In the genomic region with DNA sequence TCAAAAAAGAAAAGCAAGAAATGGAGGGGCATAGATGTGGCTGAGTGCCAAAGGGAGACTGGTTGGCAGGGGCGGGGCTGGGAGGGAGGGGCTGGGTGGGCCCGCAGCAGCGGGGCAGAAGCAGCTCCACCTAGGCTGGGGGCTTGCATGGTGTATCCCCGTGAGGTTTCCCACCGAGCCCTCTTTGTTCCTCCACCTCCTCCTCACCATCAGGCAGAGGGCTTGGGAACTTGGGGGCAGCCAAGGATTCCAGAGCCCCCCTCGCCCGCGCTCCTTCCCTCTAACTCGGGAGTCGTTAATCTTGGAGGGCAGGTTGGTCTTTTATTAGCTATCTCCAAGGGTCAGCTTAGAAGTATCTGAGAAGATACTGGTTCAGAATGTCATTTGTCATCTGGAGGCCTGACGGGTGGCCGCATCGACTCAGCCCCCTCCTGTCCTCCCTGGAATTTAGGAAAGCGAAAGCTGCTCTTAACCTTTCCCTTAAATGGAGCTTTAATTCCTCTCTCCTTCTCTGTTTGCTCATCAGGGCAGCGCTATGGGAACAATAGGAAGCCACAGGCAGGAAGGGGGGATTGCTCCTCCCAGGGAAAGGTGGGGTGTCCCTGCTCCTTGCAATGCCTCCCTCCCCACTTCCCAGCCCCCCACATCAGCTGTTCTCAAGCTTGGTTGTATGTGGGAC, we compare ENCODE assay signal across 19 cellular contexts.
A peak's percentile ranks its signal among the peaks of the same experiment; 100 is the strongest.
DNase-seq lines count a peak whose midpoint lies in the region; ATAC-seq and TF ChIP-seq lines count a peak whose summit lies in the region.
"Had no signal": no experiment of that assay in that cellular context is flagged by ENCODE, and none has a peak within 500 bp of the region (broad histone marks: within the 10 kb centered on the region; RNA-seq: fewer than 3 reads in every experiment).

No MANE protein-coding gene starts in this region.

- intact Hi-C loops in prostate gland (cut with DNase I): loop anchor here (10.0 kb wide), 1 partner anchor 440 kb away; no protein-coding TSS in a partner anchor
- intact Hi-C loops in activated T-helper 1 cell treated with anti-CD3 and anti-CD28 coated beads, Interleukin-12 subunit alpha, Interleukin-12 subunit beta, Interleukin-2, Interleukin-4 antibody, amounts not matched to agents 30 ng/mL and 10 ng/mL and 1 ng/mL, durations not matched to agents 14 hours and 24 hours and 36 hours (cut with micrococcal nuclease): no loop called here

- peak overlapping the region; percentile 7 for H3K4me3 ChIP-seq in iPS-18a (ENCODE audit: low read length)
- peak overlapping the region; percentile 7 to 9 for H3K4me3 ChIP-seq in prostate gland

- ATAC-seq in WTC11 (peak; percentile 64), HG02884 (IDR thresholded peaks at IDR 0.05; ENCODE audit: unreplicated experiment) (no peak)
- ATAC-seq: HCT116; left ventricle myocardium superior; naive thymus-derived CD4-positive, alpha-beta T cell had no signal

- peak overlapping the region; percentile 43 for H3K4me3 Mint-ChIP-seq in WTC11
- H3K4me3 Mint-ChIP-seq in activated T-helper 1 cell treated with anti-CD3 and anti-CD28 coated beads, Interleukin-12 subunit alpha, Interleukin-12 subunit beta, Interleukin-2, Interleukin-4 antibody, amounts not matched to agents 30 ng/mL and 10 ng/mL and 1 ng/mL, durations not matched to agents 14 hours and 24 hours and 36 hours: no peak overlapping the region
- no peak overlapping the region for H3K4me3 Mint-ChIP-seq in glutamatergic neuron (ENCODE audit: unreplicated experiment)
- H3K4me3 Mint-ChIP-seq: naive thymus-derived CD4-positive, alpha-beta T cell had no signal

- H3K9me3 Mint-ChIP-seq in WTC11 (peaks cover 6% of the 10 kb centered on the region), glutamatergic neuron (ENCODE audit: unreplicated experiment) (peaks cover 8% of the 10 kb centered on the region)
- H3K9me3 Mint-ChIP-seq in activated T-helper 1 cell treated with anti-CD3 and anti-CD28 coated beads, Interleukin-12 subunit alpha, Interleukin-12 subunit beta, Interleukin-2, Interleukin-4 antibody, amounts not matched to agents 30 ng/mL and 10 ng/mL and 1 ng/mL, durations not matched to agents 14 hours and 24 hours and 36 hours: peaks cover 5% of the 10 kb centered on the region

- no peak for TF ChIP-seq POLR2A in prostate gland (IDR thresholded peaks at IDR 0.05)

- H3K4me1 ChIP-seq in iPS-18a (ENCODE audit: control insufficient read depth, low read depth, low read length) (peaks cover 41% of the 10 kb centered on the region), prostate gland (replicated peaks) (no peaks in the 10 kb centered on the region)
- H3K4me1 ChIP-seq: tibial nerve had no signal

- no peaks in the 10 kb centered on the region for H3K36me3 ChIP-seq in iPS-18a (ENCODE audit: control insufficient read depth, low read depth, low read length)
- H3K36me3 ChIP-seq in prostate gland: no peaks in the 10 kb centered on the region
- H3K36me3 ChIP-seq: tibial nerve had no signal

- TF ChIP-seq CTCF in WTC11 (IDR thresholded peaks at IDR 0.05) (no peak), prostate gland (IDR thresholded peaks at IDR 0.05) (no peak), glutamatergic neuron (IDR thresholded peaks at IDR 0.05; ENCODE audit: partially characterized antibody, unreplicated experiment) (no peak)

- H3K27me3 Mint-ChIP-seq in WTC11 (ENCODE audit: low read depth) (no peaks in the 10 kb centered on the region), glutamatergic neuron (ENCODE audit: unreplicated experiment) (peaks cover 2% of the 10 kb centered on the region)
- peaks cover under 1% of the 10 kb centered on the region for H3K27me3 Mint-ChIP-seq in activated T-helper 1 cell treated with anti-CD3 and anti-CD28 coated beads, Interleukin-12 subunit alpha, Interleukin-12 subunit beta, Interleukin-2, Interleukin-4 antibody, amounts not matched to agents 30 ng/mL and 10 ng/mL and 1 ng/mL, durations not matched to agents 14 hours and 24 hours and 36 hours (ENCODE audit: insufficient read depth)

- 7% methylated on average over 15 of the region's 15 CpGs for WGBS in prostate gland

- H3K4me1 Mint-ChIP-seq in WTC11 (peaks cover 56% of the 10 kb centered on the region), glutamatergic neuron (ENCODE audit: low read depth, unreplicated experiment) (peaks cover 3% of the 10 kb centered on the region)
- H3K4me1 Mint-ChIP-seq in activated T-helper 1 cell treated with anti-CD3 and anti-CD28 coated beads, Interleukin-12 subunit alpha, Interleukin-12 subunit beta, Interleukin-2, Interleukin-4 antibody, amounts not matched to agents 30 ng/mL and 10 ng/mL and 1 ng/mL, durations not matched to agents 14 hours and 24 hours and 36 hours (ENCODE audit: low read depth): no peaks in the 10 kb centered on the region
- H3K4me1 Mint-ChIP-seq: naive thymus-derived CD4-positive, alpha-beta T cell had no signal

- peak overlapping the region; percentile 38 for H3K27ac ChIP-seq in iPS-18a (ENCODE audit: low read length)
- H3K27ac ChIP-seq in prostate gland: peak overlapping the region; percentile 4 to 17
- H3K27ac ChIP-seq: tibial nerve had no signal

- no peaks in the 10 kb centered on the region for H3K27me3 ChIP-seq in iPS-18a (ENCODE audit: control insufficient read depth, insufficient read depth, low read length)
- H3K27me3 ChIP-seq in prostate gland (replicated peaks; ENCODE audit: insufficient read depth): no peaks in the 10 kb centered on the region
- H3K27me3 ChIP-seq: tibial nerve had no signal

- H3K9ac ChIP-seq in iPS-18a (ENCODE audit: low read length): peak overlapping the region; percentile 20

- H3K9me3 ChIP-seq in iPS-18a (ENCODE audit: control insufficient read depth, low read depth, low read length) (no peaks in the 10 kb centered on the region), prostate gland (no peaks in the 10 kb centered on the region)

- CTCF ChIA-PET in WTC11 (lab: Charles Lee): interaction anchor here (0.8 to 1.2 kb wide), 3 partner anchors 13 to 187 kb away, joined by 3 to 6 read pairs (median 4); no protein-coding TSS in a partner anchor

- H3K27ac Mint-ChIP-seq in WTC11 (peak overlapping the region; percentile 36; the same call in 1 of the 2 replicates), glutamatergic neuron (ENCODE audit: unreplicated experiment) (no peak overlapping the region)
- H3K27ac Mint-ChIP-seq in activated T-helper 1 cell treated with anti-CD3 and anti-CD28 coated beads, Interleukin-12 subunit alpha, Interleukin-12 subunit beta, Interleukin-2, Interleukin-4 antibody, amounts not matched to agents 30 ng/mL and 10 ng/mL and 1 ng/mL, durations not matched to agents 14 hours and 24 hours and 36 hours: no peak overlapping the region
- H3K27ac Mint-ChIP-seq: naive thymus-derived CD4-positive, alpha-beta T cell had no signal

- H3K36me3 Mint-ChIP-seq in WTC11: peaks cover 5% of the 10 kb centered on the region
- no peaks in the 10 kb centered on the region for H3K36me3 Mint-ChIP-seq in activated T-helper 1 cell treated with anti-CD3 and anti-CD28 coated beads, Interleukin-12 subunit alpha, Interleukin-12 subunit beta, Interleukin-2, Interleukin-4 antibody, amounts not matched to agents 30 ng/mL and 10 ng/mL and 1 ng/mL, durations not matched to agents 14 hours and 24 hours and 36 hours (ENCODE audit: low read depth)
- H3K36me3 Mint-ChIP-seq in glutamatergic neuron (ENCODE audit: unreplicated experiment): peaks cover 4% of the 10 kb centered on the region
- H3K36me3 Mint-ChIP-seq: brain had no signal

- peak; percentile 32 for DNase-seq in ELF-1 (ENCODE audit: low read depth, low spot score)
- DNase-seq in WTC11 (ENCODE audit: low spot score): peak; percentile 30
- DNase-seq in prostate gland (ENCODE audit: low spot score): no peak
- no peak for DNase-seq in activated T-helper 1 cell treated with anti-CD3 and anti-CD28 coated beads, Interleukin-12 subunit alpha, Interleukin-12 subunit beta, Interleukin-2, Interleukin-4 antibody, amounts not matched to agents 30 ng/mL and 10 ng/mL and 1 ng/mL, durations not matched to agents 14 hours and 24 hours and 36 hours (ENCODE audit: low spot score)
- DNase-seq in SK-N-DZ (ENCODE audit: low spot score): no peak
- DNase-seq in glutamatergic neuron: no peak
- DNase-seq: ACHN; activated CD4-positive, alpha-beta T cell treated with anti-CD3 and anti-CD28 coated beads for 1 hour; activated naive CD4-positive, alpha-beta T cell; hippocampal formation; left ventricle myocardium superior; naive thymus-derived CD4-positive, alpha-beta T cell; NCI-H1048; SHP77 treated with DMSO at 0.1 percent for 48 hours had no signal

- POLR2A ChIA-PET in WTC11 (lab: Charles Lee): no interaction called here

TF ChIP-seq in WTC11, 78 proteins besides CTCF, POLR2A, EP300 and RAD21:
- peak; percentile 64; the same call in 1 of the 2 replicates for TF ChIP-seq ETV6 (CRISPR knock-in tag; IDR thresholded peaks at IDR 0.05)
- TF ChIP-seq TCF7 (CRISPR knock-in tag; IDR thresholded peaks at IDR 0.05; ENCODE audit: low read depth): no peak
- peak; percentile 50 for TF ChIP-seq SP1 (CRISPR knock-in tag; conservative IDR thresholded peaks at IDR 0.05)

Comparison
In these comparisons a context has a peak if more than half of its experiments do, and no peak if none do; other contexts are left out.
1. DNase-seq: peak in ELF-1 (single experiment) and WTC11 (single experiment); none in prostate gland (single experiment), activated T-helper 1 cell treated with anti-CD3 and anti-CD28 coated beads, Interleukin-12 subunit alpha, Interleukin-12 subunit beta, Interleukin-2, Interleukin-4 antibody, amounts not matched to agents 30 ng/mL and 10 ng/mL and 1 ng/mL, durations not matched to agents 14 hours and 24 hours and 36 hours (single experiment), SK-N-DZ (single experiment) and glutamatergic neuron (single experiment).